ENCODE assay signal across 9 cellular contexts in genomic region chr7:104848386-104848990, GRCh38.
DNase-seq lines count a peak whose midpoint lies in the region; ATAC-seq and TF ChIP-seq lines count a peak whose summit lies in the region.
"Had no signal": no experiment of that assay in that cellular context is flagged by ENCODE, and none has a peak within 500 bp of the region (broad histone marks: within the 10 kb centered on the region; RNA-seq: fewer than 3 reads in every experiment).

No MANE protein-coding gene starts in this region.

- intact Hi-C loops in activated B cell treated with CpG ODN at 0.5 μM for 24 hours (cut with micrococcal nuclease) (loop anchor here (1.0 to 10.0 kb wide), 3 partner anchors 205 to 617 kb away; no protein-coding TSS in a partner anchor), lower lobe of right lung (cut with DNase I) (no loop called here)

- no peak overlapping the region for H3K4me3 Mint-ChIP-seq in CD4-positive, CD25-positive, alpha-beta regulatory T cell
- H3K4me3 Mint-ChIP-seq in activated B cell treated with CpG ODN at 0.5 μM for 24 hours = no peak overlapping the region
- H3K4me3 Mint-ChIP-seq: stimulated activated naive CD8-positive, alpha-beta T cell treated with anti-CD3 and anti-CD28 coated beads, Interleukin-15, Interleukin-2, amounts not matched to agents 100 ng/mL and 50 ng/mL, for 24 hours had no signal

- no peak for ATAC-seq in CD4-positive, CD25-positive, alpha-beta regulatory T cell (ENCODE audit: low read depth in 2 of 2)
- ATAC-seq in GM19438 (IDR thresholded peaks at IDR 0.05; ENCODE audit: low read depth, unreplicated experiment) (peak; percentile 46), activated B cell treated with CpG ODN at 0.5 μM for 24 hours (ENCODE audit: low read depth) (peak; percentile 45), lower lobe of right lung (peak; percentile 63 to 65), GM21717 (IDR thresholded peaks at IDR 0.05; ENCODE audit: unreplicated experiment) (no peak)

- no peaks in the 10 kb centered on the region for H3K4me1 Mint-ChIP-seq in CD4-positive, CD25-positive, alpha-beta regulatory T cell
- no peaks in the 10 kb centered on the region for H3K4me1 Mint-ChIP-seq in activated B cell treated with CpG ODN at 0.5 μM for 24 hours

- no peaks in the 10 kb centered on the region for H3K9me3 ChIP-seq in CD4-positive, CD25-positive, alpha-beta regulatory T cell (ENCODE audit: control insufficient read depth in 2 of 2, low read length in 2 of 2)
- H3K9me3 ChIP-seq in lower lobe of right lung = no peaks in the 10 kb centered on the region

- POLR2A ChIA-PET in activated B cell treated with CpG ODN at 0.5 μM for 24 hours (lab: Charles Lee) = no interaction called here

- DNase-seq in CD4-positive, CD25-positive, alpha-beta regulatory T cell = peak; percentile 23 to 32 (median 31)
- DNase-seq in NCI-H1694 (lab: John Stamatoyannopoulos, UW) (peak; percentile 82), activated B cell treated with CpG ODN at 0.5 μM for 24 hours (no peak), lower lobe of right lung (no peak)
- peak; percentile 35 for DNase-seq in stimulated activated CD8-positive, alpha-beta memory T cell treated with anti-CD3 and anti-CD28 coated beads, Interleukin-15, amount 100 ng/mL, for 1 hour (ENCODE audit: low read depth)

- peaks cover 0 to 4% (median 0%) of the 10 kb centered on the region in 7 donors for H3K9me3 Mint-ChIP-seq in CD4-positive, CD25-positive, alpha-beta regulatory T cell
- H3K9me3 Mint-ChIP-seq in activated B cell treated with CpG ODN at 0.5 μM for 24 hours = no peaks in the 10 kb centered on the region
- H3K9me3 Mint-ChIP-seq: stimulated activated naive CD8-positive, alpha-beta T cell treated with anti-CD3 and anti-CD28 coated beads, Interleukin-15, Interleukin-2, amounts not matched to agents 100 ng/mL and 50 ng/mL, for 24 hours had no signal

- peaks cover 5% of the 10 kb centered on the region for H3K27me3 ChIP-seq in CD4-positive, CD25-positive, alpha-beta regulatory T cell (ENCODE audit: control insufficient read depth, insufficient read depth, low read length)
- H3K27me3 ChIP-seq in lower lobe of right lung (ENCODE audit: low read depth) = no peaks in the 10 kb centered on the region

- H3K36me3 Mint-ChIP-seq in CD4-positive, CD25-positive, alpha-beta regulatory T cell = no peaks in the 10 kb centered on the region
- H3K36me3 Mint-ChIP-seq in activated B cell treated with CpG ODN at 0.5 μM for 24 hours (ENCODE audit: low read depth) = no peaks in the 10 kb centered on the region

- peak; percentile 33 for TF ChIP-seq CTCF in activated B cell treated with CpG ODN at 0.5 μM for 24 hours (IDR thresholded peaks at IDR 0.05)
- TF ChIP-seq CTCF in lower lobe of right lung (IDR thresholded peaks at IDR 0.05) = peak; percentile 80

- no peaks in the 10 kb centered on the region for H3K36me3 ChIP-seq in CD4-positive, CD25-positive, alpha-beta regulatory T cell (ENCODE audit: control insufficient read depth, insufficient read depth, low read length)
- no peaks in the 10 kb centered on the region for H3K36me3 ChIP-seq in lower lobe of right lung

- CTCF ChIA-PET in activated B cell treated with CpG ODN at 0.5 μM for 24 hours (lab: Charles Lee) = interaction anchor here (0.9 to 3.2 kb wide), 5 partner anchors 10 to 617 kb away, joined by 3 to 34 read pairs (median 7); no protein-coding TSS in a partner anchor

- H3K27ac ChIP-seq in CD4-positive, CD25-positive, alpha-beta regulatory T cell (ENCODE audit: insufficient read depth, low read length, poor library complexity, severe bottlenecking) = no peak overlapping the region
- H3K27ac ChIP-seq in cingulate gyrus (ENCODE audit: low read depth, low read length) (peak overlapping the region; percentile 31), lower lobe of right lung (no peak overlapping the region)

- H3K27me3 Mint-ChIP-seq in CD4-positive, CD25-positive, alpha-beta regulatory T cell = peaks cover 15% of the 10 kb centered on the region
- peaks cover 23% of the 10 kb centered on the region for H3K27me3 Mint-ChIP-seq in activated B cell treated with CpG ODN at 0.5 μM for 24 hours

- H3K4me3 ChIP-seq in CD4-positive, CD25-positive, alpha-beta regulatory T cell (ENCODE audit: low read depth, low read length) = no peak overlapping the region
- no peak overlapping the region for H3K4me3 ChIP-seq in lower lobe of right lung

- no peak overlapping the region for H3K27ac Mint-ChIP-seq in CD4-positive, CD25-positive, alpha-beta regulatory T cell
- no peak overlapping the region for H3K27ac Mint-ChIP-seq in activated B cell treated with CpG ODN at 0.5 μM for 24 hours
- H3K27ac Mint-ChIP-seq: stimulated activated naive CD8-positive, alpha-beta T cell treated with anti-CD3 and anti-CD28 coated beads, Interleukin-15, Interleukin-2, amounts not matched to agents 100 ng/mL and 50 ng/mL, for 24 hours had no signal

- H3K4me1 ChIP-seq in CD4-positive, CD25-positive, alpha-beta regulatory T cell (ENCODE audit: control insufficient read depth, insufficient read depth, low read length, poor library complexity, severe bottlenecking) = no peaks in the 10 kb centered on the region
- H3K4me1 ChIP-seq in lower lobe of right lung = no peaks in the 10 kb centered on the region

Comparison
In these comparisons a context has a peak if more than half of its experiments do, and no peak if none do; other contexts are left out.
1. ATAC-seq: peak in GM19438 (single experiment), activated B cell treated with CpG ODN at 0.5 μM for 24 hours (single experiment) and lower lobe of right lung (2 of 2); none in CD4-positive, CD25-positive, alpha-beta regulatory T cell (0 of 2) and GM21717 (single experiment).
2. DNase-seq: peak in CD4-positive, CD25-positive, alpha-beta regulatory T cell (3 of 3), NCI-H1694 (single experiment) and stimulated activated CD8-positive, alpha-beta memory T cell treated with anti-CD3 and anti-CD28 coated beads, Interleukin-15, amount 100 ng/mL, for 1 hour (single experiment); none in activated B cell treated with CpG ODN at 0.5 μM for 24 hours (single experiment) and lower lobe of right lung (single experiment).